In genomic region chr15:40320409-40320808, GRCh38 we compare ENCODE assay signal across 23 cellular contexts. TPM values are rescaled to one million over a fixed set of nuclear protein-coding genes. Genes with fewer than 3 reads are reported as not detected.
"Had no signal": no experiment of that assay in that cellular context is flagged by ENCODE, and none has a peak within 500 bp of the region (broad histone marks: within the 10 kb centered on the region; RNA-seq: fewer than 3 reads in every experiment).

No MANE protein-coding gene starts in this region.

- ATAC-seq: activated T-cell treated with anti-CD3 and anti-CD28 coated beads, Interleukin-2, amount 50 U/mL, for 4 hours; natural killer cell treated with Interleukin-12 subunit alpha and Interleukin-12 subunit beta and Interleukin-15 and Interleukin-18, amount 100 ng/mL, for 72 hours; stimulated activated memory B cell treated with anti-CD40 and anti-IgM and Interleukin-4, amounts not matched to agents 10 μg/mL and 1 μg/mL and 100 μg/mL, for 72 hours; stimulated activated naive CD8-positive, alpha-beta T cell treated with anti-CD3 and anti-CD28 coated beads, Interleukin-15, amount 100 ng/mL, for 72 hours had no signal

- H3K36me3 Mint-ChIP-seq: activated naive CD8-positive, alpha-beta T cell; natural killer cell treated with Interleukin-12 subunit alpha and Interleukin-12 subunit beta and Interleukin-15 and Interleukin-18, amount 100 ng/mL, for 72 hours; stimulated activated memory B cell treated with anti-CD40 and anti-IgM and Interleukin-4, amounts not matched to agents 10 μg/mL and 1 μg/mL and 100 μg/mL, for 72 hours had no signal

- H3K27ac ChIP-seq: adrenal gland, lower lobe of right lung, thyroid gland, upper lobe of right lung had no signal

- H3K9me3 Mint-ChIP-seq: activated T-cell treated with anti-CD3 and anti-CD28 coated beads, Interleukin-2, amount 50 U/mL, for 4 hours; activated T-helper 2 cell treated with anti-CD3 and anti-CD28 coated beads, Interferon-gamma antibody, Interleukin-2, Interleukin-4, amounts not matched to agents 10 μg/mL and 5 μg/mL and 100 μg/mL, durations not matched to agents 14 hours and 24 hours and 36 hours; brain; natural killer cell treated with Interleukin-12 subunit alpha and Interleukin-12 subunit beta and Interleukin-15 and Interleukin-18, amount 100 ng/mL, for 72 hours; stimulated activated memory B cell treated with anti-CD40 and anti-IgM and Interleukin-4, amounts not matched to agents 10 μg/mL and 1 μg/mL and 100 μg/mL, for 72 hours; stimulated activated naive CD8-positive, alpha-beta T cell treated with anti-CD3 and anti-CD28 coated beads, Interleukin-15, amount 100 ng/mL, for 72 hours had no signal

- DNase-seq: activated CD8-positive, alpha-beta memory T cell treated with anti-CD3 and anti-CD28 coated beads, Interleukin-2, amount 50 U/mL, for 48 hours; cortex of kidney; lower lobe of right lung; upper lobe of right lung had no signal

- H3K4me3 ChIP-seq: adrenal gland, ascending aorta, lower lobe of right lung, thyroid gland, upper lobe of right lung had no signal

- H3K27me3 Mint-ChIP-seq: activated naive CD8-positive, alpha-beta T cell; natural killer cell treated with Interleukin-12 subunit alpha and Interleukin-12 subunit beta and Interleukin-15 and Interleukin-18, amount 100 ng/mL, for 72 hours; stimulated activated naive CD8-positive, alpha-beta T cell treated with anti-CD3 and anti-CD28 coated beads, Interleukin-15, amount 100 ng/mL, for 72 hours had no signal

- H3K36me3 ChIP-seq: adrenal gland, ascending aorta, lower lobe of right lung, thyroid gland, upper lobe of right lung had no signal

- H3K4me3 Mint-ChIP-seq: activated naive CD8-positive, alpha-beta T cell; stimulated activated memory B cell treated with anti-CD40 and anti-IgM and Interleukin-4, amounts not matched to agents 10 μg/mL and 1 μg/mL and 100 μg/mL, for 72 hours; stimulated activated naive CD8-positive, alpha-beta T cell treated with anti-CD3 and anti-CD28 coated beads, Interleukin-15, amount 100 ng/mL, for 72 hours had no signal

- H3K27ac Mint-ChIP-seq: activated naive CD8-positive, alpha-beta T cell; activated T-helper 2 cell treated with anti-CD3 and anti-CD28 coated beads, Interferon-gamma antibody, Interleukin-2, Interleukin-4, amounts not matched to agents 10 μg/mL and 5 μg/mL and 100 μg/mL, durations not matched to agents 14 hours and 24 hours and 36 hours; stimulated activated memory B cell treated with anti-CD40 and anti-IgM and Interleukin-4, amounts not matched to agents 10 μg/mL and 1 μg/mL and 100 μg/mL, for 72 hours; stimulated activated naive CD8-positive, alpha-beta T cell treated with anti-CD3 and anti-CD28 coated beads, Interleukin-15, amount 100 ng/mL, for 72 hours had no signal

- H3K27me3 ChIP-seq: adrenal gland, ascending aorta, thyroid gland, upper lobe of right lung had no signal

- H3K9me3 ChIP-seq: adrenal gland, ascending aorta, lower lobe of right lung, thyroid gland, upper lobe of right lung had no signal

RNA-seq across cellular contexts. Expression of gene PHGR1, which starts 30.4 kb away (rescaled TPM):
- total RNA-seq: activated T-helper 2 cell treated with anti-CD3 and anti-CD28 coated beads, Interferon-gamma antibody, Interleukin-2, Interleukin-4, amounts not matched to agents 10 μg/mL and 5 μg/mL and 100 μg/mL, durations not matched to agents 14 hours and 24 hours and 36 hours; ascending aorta; cardiac septum; chondrocyte; esophagus mucosa; left lobe of liver; lower lobe of right lung; mononuclear cell; myocyte; natural killer cell treated with Interleukin-12 subunit alpha and Interleukin-12 subunit beta and Interleukin-15 and Interleukin-18, amount 100 ng/mL, for 72 hours; osteocyte; posterior vena cava; sciatic nerve; thyroid gland; upper lobe of right lung had no signal

RNA-seq across cellular contexts. Expression of gene ANKRD63, which starts 37.5 kb away (rescaled TPM):
- total RNA-seq: activated T-cell treated with anti-CD3 and anti-CD28 coated beads, Interleukin-2, amount 50 U/mL, for 4 hours; adrenal gland; ascending aorta; cardiac septum; esophagus mucosa; left lobe of liver; lower lobe of right lung; mononuclear cell; myocyte; natural killer cell treated with Interleukin-12 subunit alpha and Interleukin-12 subunit beta and Interleukin-15 and Interleukin-18, amount 100 ng/mL, for 72 hours; posterior vena cava; sciatic nerve; upper lobe of right lung had no signal
- polyA plus RNA-seq: adrenal gland had no signal
